ENCODE assay signal across 22 cellular contexts in the genomic region with DNA sequence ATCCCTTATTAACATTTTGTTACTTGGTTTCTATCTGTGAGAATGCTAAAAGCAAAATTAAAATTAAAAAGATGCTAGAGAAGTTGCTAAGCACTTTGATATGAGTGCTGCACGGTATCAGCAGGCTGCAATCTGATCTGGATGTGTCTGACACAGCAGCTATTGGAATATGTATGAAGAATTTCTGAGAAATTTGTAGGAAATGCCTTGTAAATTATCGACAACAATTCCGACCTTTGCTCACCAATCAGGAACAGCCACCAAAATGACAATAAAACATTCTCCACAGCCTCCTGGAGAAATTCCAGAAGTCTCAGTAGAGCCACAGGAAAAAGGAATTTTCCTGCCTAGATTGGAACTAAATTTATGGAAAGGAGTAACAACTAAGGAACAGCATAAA.
DNase-seq lines count a peak whose midpoint lies in the region; ATAC-seq, FAIRE-seq and TF ChIP-seq lines count a peak whose summit lies in the region.
"Had no signal": no experiment of that assay in that cellular context is flagged by ENCODE, and none has a peak within 500 bp of the region (broad histone marks: within the 10 kb centered on the region; RNA-seq: fewer than 3 reads in every experiment).

No MANE protein-coding gene starts in this region.

- H3K27ac ChIP-seq in right lobe of liver, result no peak overlapping the region
- no peak overlapping the region for H3K27ac ChIP-seq in HepG2 (ENCODE audit: extremely low read length, insufficient read depth, low read length)
- no peak overlapping the region for H3K27ac ChIP-seq in mesenchymal stem cell (ENCODE audit: low read length, poor library complexity, severe bottlenecking)
- no peak overlapping the region for H3K27ac ChIP-seq in small intestine (ENCODE audit: low read depth in 1 of 2, low read length in 1 of 2)
- H3K27ac ChIP-seq: BLaER1, PC-9, SJSA1 had no signal

- H3K9me3 ChIP-seq in right lobe of liver (no peaks in the 10 kb centered on the region), HepG2 (ENCODE audit: low read length) (no peaks in the 10 kb centered on the region), mesenchymal stem cell (ENCODE audit: control insufficient read depth, low read length) (no peaks in the 10 kb centered on the region), small intestine (ENCODE audit: control insufficient read depth, low read depth) (no peaks in the 10 kb centered on the region)
- H3K9me3 ChIP-seq: BLaER1, SJSA1 had no signal

- peak; percentile 45 to 85 (median 70) for ATAC-seq in right lobe of liver
- no peak for ATAC-seq in HepG2
- ATAC-seq in GM21619 (IDR thresholded peaks at IDR 0.05; ENCODE audit: unreplicated experiment), result no peak
- ATAC-seq: GM23338, Right ventricle myocardium inferior had no signal

- intact Hi-C loops in right lobe of liver (cut with DNase I) (no loop called here), HepG2 (cut with micrococcal nuclease; ENCODE audit: unreplicated experiment) (no loop called here)

- DNase-seq in right lobe of liver (no peak), HepG2 (ENCODE audit: low spot score) (no peak), dermis blood vessel endothelial cell (peak; percentile 5), mesenchymal stem cell (no peak), small intestine (peak; percentile 5), NAMALWA (ENCODE audit: low spot score) (no peak)
- no peak for DNase-seq in stimulated activated CD4-positive, alpha-beta T cell treated with anti-CD3 and anti-CD28 coated beads, Interleukin-15, amount 100 ng/mL, for 24 hours
- DNase-seq: 8988T; CD4-positive, CD25-positive, alpha-beta regulatory T cell; H9; KBM-7; NCI-H2029; NCI-H2227 treated with DMSO at 0.1 percent for 48 hours; NCI-H526 treated with DMSO at 0.1 percent for 48 hours; PC-9 had no signal

- peaks cover 0 to 12% (median 5%) of the 10 kb centered on the region in 4 donors for H3K4me1 ChIP-seq in right lobe of liver
- H3K4me1 ChIP-seq in HepG2 (ENCODE audit: insufficient read depth, low read length), result peaks cover 11% of the 10 kb centered on the region
- H3K4me1 ChIP-seq in mesenchymal stem cell (ENCODE audit: control insufficient read depth, insufficient read depth, low read depth, low read length), result no peaks in the 10 kb centered on the region
- no peaks in the 10 kb centered on the region for H3K4me1 ChIP-seq in small intestine (ENCODE audit: control insufficient read depth in 2 of 2, insufficient read depth in 1 of 2, low read depth in 1 of 2, low read length in 1 of 2)
- H3K4me1 ChIP-seq: BLaER1 had no signal

- TF ChIP-seq CTCF in right lobe of liver (IDR thresholded peaks at IDR 0.05) (no peak), HepG2 (CRISPR knock-in tag; IDR thresholded peaks at IDR 0.05) (no peak)

- H3K18ac ChIP-seq in mesenchymal stem cell (ENCODE audit: low read depth in 1 of 2, low read length in 2 of 2), result no peak overlapping the region

- no peaks in the 10 kb centered on the region for H4K20me1 ChIP-seq in HepG2 (ENCODE audit: insufficient read depth, low read length)
- H4K20me1 ChIP-seq: BLaER1 had no signal

- H3K4me3 ChIP-seq in right lobe of liver, result no peak overlapping the region
- H3K4me3 ChIP-seq in HepG2 (replicated peaks in 1 of 3; ENCODE audit: insufficient read depth in 1 of 3, low read depth in 2 of 3, low read length in 3 of 3), result no peak overlapping the region
- H3K4me3 ChIP-seq in mesenchymal stem cell (ENCODE audit: insufficient read depth in 1 of 2, low read depth in 1 of 2, low read length in 2 of 2), result no peak overlapping the region
- no peak overlapping the region for H3K4me3 ChIP-seq in small intestine (ENCODE audit: low read depth in 1 of 2, low read length in 2 of 2)
- H3K4me3 ChIP-seq: BLaER1, GM23338, PC-9, SJSA1 had no signal

- TF ChIP-seq POLR2A in right lobe of liver (IDR thresholded peaks at IDR 0.05) (no peak), HepG2 (IDR thresholded peaks at IDR 0.05; ENCODE audit: insufficient read depth in 1 of 2, low read depth in 2 of 2, low read length in 2 of 2) (no peak)

- no peak overlapping the region for H2BK12ac ChIP-seq in mesenchymal stem cell (ENCODE audit: low read length in 2 of 2)

- no peak overlapping the region for H2AK5ac ChIP-seq in mesenchymal stem cell (ENCODE audit: low read length, severe bottlenecking)

- H3K4ac ChIP-seq in mesenchymal stem cell (ENCODE audit: low read depth in 1 of 2, low read length in 2 of 2), result no peak overlapping the region

- H3K27me3 ChIP-seq in right lobe of liver (no peaks in the 10 kb centered on the region), HepG2 (ENCODE audit: control insufficient read depth in 1 of 2, insufficient read depth in 2 of 2, low read length in 2 of 2) (no peaks in the 10 kb centered on the region), mesenchymal stem cell (ENCODE audit: control insufficient read depth in 1 of 2, insufficient read depth in 1 of 2, low read length in 2 of 2) (no peaks in the 10 kb centered on the region), small intestine (ENCODE audit: control insufficient read depth in 2 of 2, insufficient read depth in 2 of 2, low read length in 2 of 2) (no peaks in the 10 kb centered on the region)
- H3K27me3 ChIP-seq: BLaER1, SJSA1 had no signal

- no peak overlapping the region for H3K9ac ChIP-seq in HepG2 (ENCODE audit: insufficient read depth, low read depth, low read length)
- H3K9ac ChIP-seq in mesenchymal stem cell (ENCODE audit: low read length), result peak overlapping the region; percentile 9
- H3K9ac ChIP-seq: BLaER1 had no signal

- H3K4me2 ChIP-seq in HepG2 (ENCODE audit: low read depth, low read length), result no peak overlapping the region
- no peak overlapping the region for H3K4me2 ChIP-seq in mesenchymal stem cell (ENCODE audit: low read length, poor library complexity, severe bottlenecking)
- H3K4me2 ChIP-seq: BLaER1, GM23338, PC-9 had no signal

- H2BK120ac ChIP-seq in mesenchymal stem cell (ENCODE audit: low read depth, low read length), result no peak overlapping the region

- CTCF ChIA-PET in HepG2 (lab: Yijun Ruan, JAX; ENCODE audit: low intra/inter-chr PET ratio, low total read pairs), result no interaction called here

- 2% methylated on average over 3 of the region's 3 CpGs for WGBS in right lobe of liver (ENCODE audit: insufficient coverage, low coverage, low lambda C conversion rate, missing lambda C conversion rate)
- WGBS in HepG2 (ENCODE audit: low lambda C conversion rate), result 15% methylated on average over 3 of the region's 3 CpGs
- 81% methylated on average over 1 of the region's 3 CpGs for WGBS in mesenchymal stem cell
- WGBS in small intestine, 3 donors, result 9 to 25% (median 20%) methylated on average over 3 of the region's 3 CpGs

- FAIRE-seq in HepG2 (lab: Jason Lieb, UNC) (no peak), small intestine (lab: Jason Lieb, UNC) (no peak)
- FAIRE-seq: D721Med, GM18507 had no signal

- in situ Hi-C loops in HepG2 (cut with HindIII; ENCODE audit: extremely low pct_ligation_motif_present, low pct_unique_long_range_greater_than_20kb), result no loop called here

- H3K14ac ChIP-seq in mesenchymal stem cell (ENCODE audit: low read length in 2 of 2), result no peak overlapping the region

- H2BK15ac ChIP-seq in mesenchymal stem cell (ENCODE audit: low read depth, poor library complexity, severe bottlenecking), result no peak overlapping the region

- no peak overlapping the region for H4K8ac ChIP-seq in mesenchymal stem cell (ENCODE audit: low read length)

- POLR2A ChIA-PET in HepG2 (lab: Yijun Ruan, JAX), result no interaction called here

- no peak overlapping the region for H4K91ac ChIP-seq in mesenchymal stem cell (ENCODE audit: low read length)

- no peaks in the 10 kb centered on the region for H3K79me1 ChIP-seq in mesenchymal stem cell (replicated peaks; ENCODE audit: low read length, poor library complexity, severe bottlenecking)

- no peak overlapping the region for H3K23ac ChIP-seq in mesenchymal stem cell (ENCODE audit: low read length in 2 of 2)

- TF ChIP-seq EP300 in HepG2 (IDR thresholded peaks at IDR 0.05; ENCODE audit: low read depth in 2 of 2, low read length in 2 of 2) (no peak), HepG2 (CRISPR knock-in tag; IDR thresholded peaks at IDR 0.05; ENCODE audit: borderline replicate concordance) (no peak)

- no peaks in the 10 kb centered on the region for H3K36me3 ChIP-seq in right lobe of liver
- H3K36me3 ChIP-seq in HepG2 (replicated peaks in 1 of 2; ENCODE audit: control insufficient read depth in 1 of 2, insufficient read depth in 2 of 2, low read length in 2 of 2), result no peaks in the 10 kb centered on the region
- H3K36me3 ChIP-seq in mesenchymal stem cell (ENCODE audit: control insufficient read depth in 1 of 2, insufficient read depth in 2 of 2, low read depth in 1 of 2, low read length in 2 of 2), result no peaks in the 10 kb centered on the region
- no peaks in the 10 kb centered on the region for H3K36me3 ChIP-seq in small intestine (ENCODE audit: control insufficient read depth in 2 of 2, insufficient read depth in 2 of 2, low read length in 2 of 2)
- H3K36me3 ChIP-seq: BLaER1, SJSA1 had no signal

- BruUV-seq in HepG2 (replicated peaks; lab: Mats Ljungman, UMichigan), result no TSS peak

- TF ChIP-seq RAD21 in HepG2 (CRISPR knock-in tag; IDR thresholded peaks at IDR 0.05), result no peak

- no peak overlapping the region for H2BK5ac ChIP-seq in mesenchymal stem cell (ENCODE audit: low read depth, low read length, poor library complexity, severe bottlenecking)

- no peaks in the 10 kb centered on the region for H3K79me2 ChIP-seq in HepG2 (ENCODE audit: insufficient read depth, low read length)

- H2AFZ ChIP-seq in HepG2 (ENCODE audit: low read length), result no peak overlapping the region
- H2AFZ ChIP-seq in mesenchymal stem cell (ENCODE audit: low read depth, low read length), result no peak overlapping the region
- H2AFZ ChIP-seq: GM23338, PC-9 had no signal

TF ChIP-seq in HepG2, 621 proteins besides CTCF, POLR2A, EP300 and RAD21 (continues in another document):
- TF ChIP-seq ZNF230 (CRISPR knock-in tag; IDR thresholded peaks at IDR 0.05) (no peak), MED1 (CRISPR knock-in tag; IDR thresholded peaks at IDR 0.05) (no peak)
- TF ChIP-seq, protein P1, sequence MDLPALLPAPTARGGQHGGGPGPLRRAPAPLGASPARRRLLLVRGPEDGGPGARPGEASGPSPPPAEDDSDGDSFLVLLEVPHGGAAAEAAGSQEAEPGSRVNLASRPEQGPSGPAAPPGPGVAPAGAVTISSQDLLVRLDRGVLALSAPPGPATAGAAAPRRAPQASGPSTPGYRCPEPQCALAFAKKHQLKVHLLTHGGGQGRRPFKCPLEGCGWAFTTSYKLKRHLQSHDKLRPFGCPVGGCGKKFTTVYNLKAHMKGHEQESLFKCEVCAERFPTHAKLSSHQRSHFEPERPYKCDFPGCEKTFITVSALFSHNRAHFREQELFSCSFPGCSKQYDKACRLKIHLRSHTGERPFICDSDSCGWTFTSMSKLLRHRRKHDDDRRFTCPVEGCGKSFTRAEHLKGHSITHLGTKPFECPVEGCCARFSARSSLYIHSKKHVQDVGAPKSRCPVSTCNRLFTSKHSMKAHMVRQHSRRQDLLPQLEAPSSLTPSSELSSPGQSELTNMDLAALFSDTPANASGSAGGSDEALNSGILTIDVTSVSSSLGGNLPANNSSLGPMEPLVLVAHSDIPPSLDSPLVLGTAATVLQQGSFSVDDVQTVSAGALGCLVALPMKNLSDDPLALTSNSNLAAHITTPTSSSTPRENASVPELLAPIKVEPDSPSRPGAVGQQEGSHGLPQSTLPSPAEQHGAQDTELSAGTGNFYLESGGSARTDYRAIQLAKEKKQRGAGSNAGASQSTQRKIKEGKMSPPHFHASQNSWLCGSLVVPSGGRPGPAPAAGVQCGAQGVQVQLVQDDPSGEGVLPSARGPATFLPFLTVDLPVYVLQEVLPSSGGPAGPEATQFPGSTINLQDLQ (CRISPR knock-in tag; IDR thresholded peaks at IDR 0.05), result no peak

Comparison
In these comparisons a context has a peak if more than half of its experiments do, and no peak if none do; other contexts are left out.
1. ATAC-seq: peak in right lobe of liver (4 of 4); none in HepG2 (single experiment) and GM21619 (single experiment).
2. DNase-seq: peak in dermis blood vessel endothelial cell (single experiment) and small intestine (single experiment); none in right lobe of liver (0 of 3), HepG2 (single experiment), mesenchymal stem cell (single experiment), NAMALWA (single experiment) and stimulated activated CD4-positive, alpha-beta T cell treated with anti-CD3 and anti-CD28 coated beads, Interleukin-15, amount 100 ng/mL, for 24 hours (single experiment).